ENCODE assay signal across 12 cellular contexts in the genomic region with DNA sequence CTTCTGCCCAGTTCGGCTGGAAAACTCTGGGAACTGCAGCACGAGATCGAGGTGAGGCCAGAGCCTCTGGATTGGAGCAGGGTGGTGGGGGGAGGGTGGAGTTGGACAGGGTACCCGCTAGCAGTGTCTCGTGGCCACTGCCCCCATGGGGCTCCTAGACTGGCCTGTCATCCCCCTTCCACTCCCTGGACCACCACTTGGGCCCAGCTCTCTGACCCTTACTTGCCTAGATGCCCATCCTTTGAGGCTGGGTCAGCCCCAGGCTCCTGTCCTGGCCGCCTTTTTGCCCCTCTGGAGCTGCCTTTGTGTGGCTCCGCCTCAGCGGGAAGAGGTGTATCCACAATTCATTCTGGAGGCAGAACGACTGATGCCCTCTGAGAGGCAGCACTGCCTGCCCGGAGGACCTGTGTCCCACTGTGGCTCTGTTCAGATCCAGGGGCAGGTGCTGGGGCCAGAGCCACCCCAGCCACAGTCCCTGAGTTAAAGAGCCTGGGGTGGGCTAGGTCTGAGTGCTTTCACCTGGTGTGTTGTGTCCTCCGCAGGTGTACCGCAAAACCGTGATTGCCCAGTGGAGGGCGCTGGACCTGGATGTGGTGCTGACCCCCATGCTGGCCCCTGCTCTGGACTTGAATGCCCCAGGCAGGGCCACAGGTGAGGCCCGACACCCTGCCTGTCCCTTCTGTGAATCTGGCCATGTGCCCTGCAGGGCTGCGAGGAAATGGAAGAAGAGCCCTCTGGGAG.
DNase-seq lines count a peak whose midpoint lies in the region; ATAC-seq and TF ChIP-seq lines count a peak whose summit lies in the region.
"Had no signal": no experiment of that assay in that cellular context is flagged by ENCODE, and none has a peak within 500 bp of the region (broad histone marks: within the 10 kb centered on the region; RNA-seq: fewer than 3 reads in every experiment).

No MANE protein-coding gene starts in this region.

- ATAC-seq in HG02938 (IDR thresholded peaks at IDR 0.05; ENCODE audit: unreplicated experiment), result no peak
- no peak for ATAC-seq in HG03460 (IDR thresholded peaks at IDR 0.05; ENCODE audit: unreplicated experiment)
- ATAC-seq: right cardiac atrium had no signal

- DNase-seq in AG09309 (ENCODE audit: low read depth) (no peak), GM12865 (ENCODE audit: low read depth) (no peak), iPS-NIHi11 (ENCODE audit: low spot score) (peak; percentile 89), nucleus accumbens (lab: John Stamatoyannopoulos, UW) (no peak), medulla oblongata (ENCODE audit: extremely low spot score) (no peak)
- DNase-seq: NCI-H2029 treated with DMSO at 0.1 percent for 48 hours; right cardiac atrium; stimulated activated naive CD4-positive, alpha-beta T cell had no signal

- TF ChIP-seq CTCF in AG09309 (IDR thresholded peaks at IDR 0.05; ENCODE audit: control insufficient read depth, insufficient read depth, low read depth, low read length, missing control alignments) (peak; percentile 24), GM12865 (IDR thresholded peaks at IDR 0.05; ENCODE audit: insufficient read depth, low read depth, low read length, missing control alignments) (peak; percentile 41), WI38 (IDR thresholded peaks at IDR 0.05; ENCODE audit: low read depth, low read length) (peak; percentile 20; the same call in 1 of the 2 replicates)

- H3K4me3 ChIP-seq in AG09309 (ENCODE audit: control insufficient read depth, low read depth, low read length) (no peak overlapping the region), GM12865 (ENCODE audit: low read depth, low read length) (no peak overlapping the region), WI38 (ENCODE audit: low read depth, low read length) (no peak overlapping the region)
- H3K4me3 ChIP-seq: SJSA1 had no signal
